Comparison of ENCODE assay signal across 8 cellular contexts in the genomic region with DNA sequence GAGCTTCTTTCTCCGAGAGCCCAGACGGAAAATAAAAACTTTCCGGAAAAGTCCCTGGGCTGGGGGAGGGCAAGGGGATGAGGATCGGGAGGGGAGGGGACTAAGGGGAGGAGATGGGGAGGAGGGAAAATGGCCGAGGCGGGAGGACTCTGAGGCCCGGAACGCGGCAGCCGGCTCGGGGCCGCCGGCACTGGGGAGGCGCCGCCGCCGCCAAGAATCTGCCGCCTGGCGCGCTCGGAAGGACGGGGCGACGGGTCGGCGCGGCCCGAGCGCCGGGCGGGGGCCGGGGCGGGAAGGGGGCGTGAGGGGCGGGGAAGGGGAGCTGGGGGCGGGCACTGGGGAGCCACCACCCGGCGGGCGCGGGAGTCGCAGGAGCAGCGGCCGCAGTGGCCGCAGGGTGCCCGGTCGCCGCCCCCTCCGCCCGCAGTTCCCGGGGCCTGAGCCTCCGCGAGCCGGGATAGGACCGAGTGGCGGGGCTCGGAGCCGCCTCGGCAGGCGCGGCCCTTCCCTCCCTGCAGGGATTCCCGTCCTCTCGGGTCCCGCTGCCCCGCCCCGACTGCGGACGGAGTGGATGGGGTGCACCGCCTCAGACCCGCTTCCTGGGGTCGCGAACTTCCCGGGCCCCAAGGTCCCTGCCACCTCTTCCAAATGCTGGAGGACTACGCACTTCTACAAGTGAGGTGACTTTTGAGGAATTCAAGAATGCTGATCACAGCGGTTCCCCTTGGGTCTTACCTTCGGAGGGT. TPM values are rescaled to one million over a fixed set of nuclear protein-coding genes. Genes with fewer than 3 reads are reported as not detected.
A peak's percentile ranks its signal among the peaks of the same experiment; 100 is the strongest.
DNase-seq lines count a peak whose midpoint lies in the region; ATAC-seq and TF ChIP-seq lines count a peak whose summit lies in the region.

A gene (minus strand): TSS at position 252 of the 746 bp plus-strand sequence.

- WGBS in esophagus muscularis mucosa: 20% methylated on average over 12 of the region's 75 CpGs

- H3K4me3 Mint-ChIP-seq in mesothelial cell of epicardium: peak within 1 kb of the TSS; percentile 88

- peak within 1 kb of the TSS; percentile 60 for H3K27ac Mint-ChIP-seq in mesothelial cell of epicardium

- H3K27ac ChIP-seq in esophagus muscularis mucosa (replicated peaks in 1 of 4): peak within 1 kb of the TSS; percentile 82 to 89 (median 86)
- H3K27ac ChIP-seq in tibial artery: peak within 1 kb of the TSS; percentile 77 to 81

- TF ChIP-seq EP300 in esophagus muscularis mucosa (IDR thresholded peaks at IDR 0.05): no peak

- H3K4me1 Mint-ChIP-seq in mesothelial cell of epicardium: peaks cover 31% of the 10 kb centered on the region

- no peaks in the 10 kb centered on the region for H3K36me3 Mint-ChIP-seq in mesothelial cell of epicardium

- H3K4me1 ChIP-seq in esophagus muscularis mucosa (peaks cover 18 to 37% (median 27%) of the 10 kb centered on the region in 4 donors), tibial artery (peaks cover 3 to 48% (median 13%) of the 10 kb centered on the region in 4 donors)

- H3K9me3 Mint-ChIP-seq in mesothelial cell of epicardium: no peaks in the 10 kb centered on the region

- TF ChIP-seq CTCF in esophagus muscularis mucosa (IDR thresholded peaks at IDR 0.05): peak in 2 of 3 experiments; percentile 33 to 60
- no peak for TF ChIP-seq CTCF in mesothelial cell of epicardium (IDR thresholded peaks at IDR 0.05; ENCODE audit: unreplicated experiment)
- TF ChIP-seq CTCF in tibial artery (IDR thresholded peaks at IDR 0.05): peak; percentile 18 to 21

- H3K27me3 ChIP-seq in esophagus muscularis mucosa (no peaks in the 10 kb centered on the region), tibial artery (no peaks in the 10 kb centered on the region)

- no peak for TF ChIP-seq POLR2A in esophagus muscularis mucosa (IDR thresholded peaks at IDR 0.05; ENCODE audit: low read depth)

- H3K27me3 Mint-ChIP-seq in mesothelial cell of epicardium (ENCODE audit: low read depth): no peaks in the 10 kb centered on the region

- H3K9me3 ChIP-seq in esophagus muscularis mucosa: no peaks in the 10 kb centered on the region
- no peaks in the 10 kb centered on the region for H3K9me3 ChIP-seq in tibial artery

- intact Hi-C loops in esophagus muscularis mucosa (cut with DNase I): loop anchor here (5.0 to 10.0 kb wide), 4 partner anchors 113 to 375 kb away; no protein-coding TSS in a partner anchor
- intact Hi-C loops in tibial artery (cut with DNase I; ENCODE audit: low total_unique reads): loop anchor here (10.0 kb wide), 1 partner anchor 203 kb away; no protein-coding TSS in a partner anchor

- H3K4me3 ChIP-seq in esophagus muscularis mucosa (peak within 1 kb of the TSS; percentile 73 to 93 (median 82)), tibial artery (peak within 1 kb of the TSS; percentile 64 to 65)

- H3K36me3 ChIP-seq in esophagus muscularis mucosa (no peaks in the 10 kb centered on the region), tibial artery (no peaks in the 10 kb centered on the region)

- peak; percentile 47 for ATAC-seq in GM18511 (IDR thresholded peaks at IDR 0.05; ENCODE audit: unreplicated experiment)
- ATAC-seq in HG03432 (IDR thresholded peaks at IDR 0.05; ENCODE audit: unreplicated experiment): peak; percentile 62

- DNase-seq in AG08396 (ENCODE audit: low spot score) (peak; percentile 89), SW 1271 (lab: John Stamatoyannopoulos, UW) (peak; percentile 12 to 55), esophagus muscularis mucosa (ENCODE audit: extremely low spot score) (no peak), mesothelial cell of epicardium (ENCODE audit: low spot score in 2 of 2, unreplicated experiment in 2 of 2) (peak; percentile 48 to 62), tibial artery (peak; percentile 51 to 80), GDM1 (lab: John Stamatoyannopoulos, UW) (no peak)

RNA-seq across cellular contexts. Expression of the gene that starts here (rescaled TPM):
- total RNA-seq in esophagus muscularis mucosa (10 to 100 TPM; 10.4 to 18.7 (median 14.0) TPM), mesothelial cell of epicardium (25.3 to 27.3 TPM (median 26.8 TPM) in 3 replicates)

Comparison
In these comparisons a context has a peak if more than half of its experiments do, and no peak if none do; other contexts are left out.
1. DNase-seq: peak in AG08396 (single experiment), SW 1271 (2 of 2), mesothelial cell of epicardium (2 of 2) and tibial artery (2 of 2); none in esophagus muscularis mucosa (single experiment) and GDM1 (single experiment).